Comparison of ENCODE assay signal across 19 cellular contexts in the genomic region with DNA sequence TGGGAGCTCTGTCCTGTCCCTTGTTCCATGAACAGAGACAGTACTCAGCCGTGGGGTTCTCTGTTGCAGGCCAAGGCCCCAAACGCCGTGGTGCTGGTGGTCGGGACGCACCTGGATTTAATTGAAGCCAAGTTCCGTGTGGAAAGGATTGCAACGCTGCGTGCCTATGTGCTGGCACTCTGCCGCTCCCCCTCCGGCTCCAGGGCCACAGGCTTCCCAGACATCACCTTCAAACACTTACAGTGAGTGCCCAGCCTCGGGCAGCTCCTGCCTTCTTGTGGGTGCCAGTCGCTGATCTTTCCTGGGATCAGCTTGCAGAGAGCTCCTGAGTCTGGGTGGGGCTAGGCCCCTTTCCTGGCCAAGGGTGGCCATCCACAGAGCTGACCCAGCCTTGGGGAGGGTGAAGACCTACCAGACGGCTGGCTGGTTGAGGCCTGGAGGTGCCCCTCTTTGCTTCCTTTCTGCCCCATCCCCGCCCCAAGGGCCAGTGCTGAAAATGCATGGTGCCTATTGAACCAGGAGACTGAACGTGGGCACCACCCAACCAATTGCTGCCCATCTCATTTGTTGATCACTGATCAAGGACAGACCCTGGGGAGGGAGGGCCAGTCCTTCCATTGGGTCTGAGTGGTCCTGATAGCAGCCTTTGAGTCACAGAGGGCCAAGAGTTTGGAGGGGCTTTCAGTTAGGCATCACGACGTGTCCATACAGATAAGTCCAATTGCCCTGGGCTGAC.
DNase-seq lines count a peak whose midpoint lies in the region; TF ChIP-seq lines count a peak whose summit lies in the region.
"Had no signal": no experiment of that assay in that cellular context is flagged by ENCODE, and none has a peak within 500 bp of the region (broad histone marks: within the 10 kb centered on the region; RNA-seq: fewer than 3 reads in every experiment).

No MANE protein-coding gene starts in this region.

- H3K4me3 ChIP-seq in esophagus muscularis mucosa: no peak overlapping the region

- TF ChIP-seq POLR2A in esophagus muscularis mucosa (IDR thresholded peaks at IDR 0.05; ENCODE audit: low read depth): no peak

- H3K36me3 ChIP-seq in esophagus muscularis mucosa: peaks cover 0 to 43% (median 23%) of the 10 kb centered on the region in 4 donors

- H3K4me1 ChIP-seq in esophagus muscularis mucosa: peaks cover 5 to 11% (median 8%) of the 10 kb centered on the region in 4 donors

- H3K27me3 Mint-ChIP-seq in osteocyte (ENCODE audit: unreplicated experiment): no peaks in the 10 kb centered on the region
- H3K27me3 Mint-ChIP-seq in activated T-cell treated with anti-CD3 and anti-CD28 coated beads, Interleukin-2, amount 50 U/mL, for 24 hours: no peaks in the 10 kb centered on the region
- H3K27me3 Mint-ChIP-seq: B cell had no signal

- peaks cover 3% of the 10 kb centered on the region for H3K4me1 Mint-ChIP-seq in osteocyte (ENCODE audit: unreplicated experiment)
- H3K4me1 Mint-ChIP-seq in activated T-cell treated with anti-CD3 and anti-CD28 coated beads, Interleukin-2, amount 50 U/mL, for 24 hours (ENCODE audit: low read depth): no peaks in the 10 kb centered on the region
- H3K4me1 Mint-ChIP-seq: B cell had no signal

- H3K36me3 Mint-ChIP-seq in osteocyte (ENCODE audit: unreplicated experiment): peaks cover 16% of the 10 kb centered on the region
- H3K36me3 Mint-ChIP-seq in activated T-cell treated with anti-CD3 and anti-CD28 coated beads, Interleukin-2, amount 50 U/mL, for 24 hours (ENCODE audit: low read depth): no peaks in the 10 kb centered on the region
- H3K36me3 Mint-ChIP-seq: brain; natural killer cell treated with Interleukin-12 subunit alpha and Interleukin-12 subunit beta and Interleukin-15 and Interleukin-18, amount 100 ng/mL, for 72 hours had no signal

- no peak overlapping the region for H3K27ac ChIP-seq in esophagus muscularis mucosa (replicated peaks in 1 of 4)
- H3K27ac ChIP-seq: KMS-11 had no signal

- intact Hi-C loops in esophagus muscularis mucosa (cut with DNase I): no loop called here

- 94% methylated on average over 3 of the region's 17 CpGs for WGBS in esophagus muscularis mucosa

- H3K27me3 ChIP-seq in esophagus muscularis mucosa: no peaks in the 10 kb centered on the region

- H3K27ac Mint-ChIP-seq in osteocyte (ENCODE audit: unreplicated experiment): no peak overlapping the region
- no peak overlapping the region for H3K27ac Mint-ChIP-seq in activated T-cell treated with anti-CD3 and anti-CD28 coated beads, Interleukin-2, amount 50 U/mL, for 24 hours
- H3K27ac Mint-ChIP-seq: B cell; natural killer cell treated with Interleukin-12 subunit alpha and Interleukin-12 subunit beta and Interleukin-15 and Interleukin-18, amount 100 ng/mL, for 72 hours; progenitor cell of endocrine pancreas had no signal

- TF ChIP-seq CTCF in esophagus muscularis mucosa (IDR thresholded peaks at IDR 0.05) (no peak), osteocyte (IDR thresholded peaks at IDR 0.05) (no peak), GM20000 (IDR thresholded peaks at IDR 0.05; ENCODE audit: extremely low read depth, missing control alignments) (no peak)

- H3K4me3 Mint-ChIP-seq in osteocyte (ENCODE audit: unreplicated experiment): no peak overlapping the region
- no peak overlapping the region for H3K4me3 Mint-ChIP-seq in activated T-cell treated with anti-CD3 and anti-CD28 coated beads, Interleukin-2, amount 50 U/mL, for 24 hours
- H3K4me3 Mint-ChIP-seq: B cell; brain; natural killer cell treated with Interleukin-12 subunit alpha and Interleukin-12 subunit beta and Interleukin-15 and Interleukin-18, amount 100 ng/mL, for 72 hours had no signal

- H3K9me3 Mint-ChIP-seq in osteocyte (ENCODE audit: unreplicated experiment): no peaks in the 10 kb centered on the region
- no peaks in the 10 kb centered on the region for H3K9me3 Mint-ChIP-seq in activated T-cell treated with anti-CD3 and anti-CD28 coated beads, Interleukin-2, amount 50 U/mL, for 24 hours
- H3K9me3 Mint-ChIP-seq: natural killer cell treated with Interleukin-12 subunit alpha and Interleukin-12 subunit beta and Interleukin-15 and Interleukin-18, amount 100 ng/mL, for 72 hours had no signal

- no peak for TF ChIP-seq EP300 in esophagus muscularis mucosa (IDR thresholded peaks at IDR 0.05)

- no peaks in the 10 kb centered on the region for H3K9me3 ChIP-seq in esophagus muscularis mucosa

- DNase-seq in activated T-cell treated with anti-CD3 and anti-CD28 coated beads, Interleukin-2, amount 50 U/mL, for 48 hours: peak; percentile 5 to 7
- DNase-seq in activated T-cell treated with anti-CD3 and anti-CD28 coated beads for 4 hours (no peak), esophagus muscularis mucosa (ENCODE audit: extremely low spot score) (peak; percentile 75), osteocyte (ENCODE audit: extremely low spot score, unreplicated experiment) (peak; percentile 72), ureter (ENCODE audit: low spot score) (peak; percentile 33), GM20000 (ENCODE audit: low spot score) (no peak), NCI-H187 treated with DMSO at 0.1 percent for 48 hours (lab: John Stamatoyannopoulos, UW) (no peak)
- DNase-seq in activated T-cell treated with anti-CD3 and anti-CD28 coated beads, Interleukin-2, amount 50 U/mL, for 24 hours: no peak
- DNase-seq: activated effector memory CD4-positive, alpha-beta T cell treated with Interleukin-2 at 50 U/mL for 16 hours; NCI-H146; NCI-H526 treated with DMSO at 0.1 percent for 48 hours; RPMI8226; stimulated activated naive CD8-positive, alpha-beta T cell treated with anti-CD3 and anti-CD28 coated beads, Interleukin-15, Interleukin-2, amounts not matched to agents 100 U/mL and 50 U/mL, for 24 hours; trophoblast cell had no signal

Comparison
In these comparisons a context has a peak if more than half of its experiments do, and no peak if none do; other contexts are left out.
1. DNase-seq: peak in activated T-cell treated with anti-CD3 and anti-CD28 coated beads, Interleukin-2, amount 50 U/mL, for 48 hours (2 of 2), esophagus muscularis mucosa (single experiment), osteocyte (single experiment) and ureter (single experiment); none in activated T-cell treated with anti-CD3 and anti-CD28 coated beads for 4 hours (single experiment), GM20000 (single experiment), activated T-cell treated with anti-CD3 and anti-CD28 coated beads, Interleukin-2, amount 50 U/mL, for 24 hours (single experiment) and NCI-H187 treated with DMSO at 0.1 percent for 48 hours (single experiment).